ENCODE assay signal across 8 cellular contexts in the genomic region with DNA sequence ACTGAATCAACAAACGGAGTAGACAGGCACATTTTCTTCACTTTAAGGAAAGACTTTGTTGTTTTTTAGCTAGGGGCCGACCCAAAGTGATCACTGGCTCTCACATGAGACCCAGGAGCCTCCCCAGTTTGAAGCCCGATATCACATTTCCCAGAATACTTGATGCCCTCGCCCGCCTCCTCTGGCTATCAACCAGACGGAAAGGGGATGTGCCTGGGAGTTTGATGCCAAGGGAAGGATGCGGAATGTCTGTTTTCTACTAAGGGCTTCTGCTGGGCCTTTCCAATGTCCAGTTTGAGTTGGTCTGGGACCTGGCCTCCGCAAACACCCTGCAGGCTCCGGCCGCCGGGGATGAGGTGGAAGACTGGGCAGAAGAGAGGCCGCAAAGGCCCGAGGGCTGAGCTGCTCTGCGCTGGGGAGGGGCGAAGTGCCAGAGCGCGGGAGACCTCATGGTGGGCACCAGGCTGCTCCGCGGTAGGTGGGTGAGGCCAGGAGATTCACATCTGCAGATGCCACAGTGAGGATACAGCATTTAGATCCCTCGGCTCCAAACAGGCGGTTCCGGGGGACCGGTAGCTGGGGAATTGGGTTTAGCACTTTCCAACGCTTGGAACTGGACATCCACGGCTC. TPM values are rescaled to one million over a fixed set of nuclear protein-coding genes. Genes with fewer than 3 reads are reported as not detected.
A peak's percentile ranks its signal among the peaks of the same experiment; 100 is the strongest.
DNase-seq lines count a peak whose midpoint lies in the region; ATAC-seq and TF ChIP-seq lines count a peak whose summit lies in the region.

No MANE protein-coding gene starts in this region.

- H4K20me1 ChIP-seq in DND-41 (ENCODE audit: insufficient read depth, low read length), result no peaks in the 10 kb centered on the region

- H3K36me3 ChIP-seq in DND-41 (ENCODE audit: insufficient read depth, low read length) (no peaks in the 10 kb centered on the region; the same call in 1 of the 2 replicates), stomach smooth muscle (ENCODE audit: control insufficient read depth in 2 of 2, insufficient read depth in 2 of 2, low read length in 2 of 2) (no peaks in the 10 kb centered on the region)

- DNase-seq in DND-41 (no peak), activated gamma-delta T cell (lab: John Stamatoyannopoulos, UW) (no peak), ureter (ENCODE audit: low spot score) (no peak)

- H3K79me2 ChIP-seq in DND-41 (ENCODE audit: insufficient read depth, low read length), result 0 out of 2 replicates have a peak, but pooled peaks cover 2% of the 10 kb centered on the region

- no peaks in the 10 kb centered on the region for H3K36me3 Mint-ChIP-seq in activated naive CD8-positive, alpha-beta T cell

- H3K27me3 ChIP-seq in DND-41 (ENCODE audit: insufficient read depth, low read length, poor library complexity), result no peaks in the 10 kb centered on the region
- no peaks in the 10 kb centered on the region for H3K27me3 ChIP-seq in stomach smooth muscle (ENCODE audit: control insufficient read depth in 1 of 2, insufficient read depth in 2 of 2, low read length in 2 of 2)

- H3K9me3 ChIP-seq in DND-41 (ENCODE audit: insufficient read depth, low read length, severe bottlenecking), result no peaks in the 10 kb centered on the region
- H3K9me3 ChIP-seq in iPS-18c (ENCODE audit: control insufficient read depth, insufficient read depth, low read length), result no peaks in the 10 kb centered on the region
- no peaks in the 10 kb centered on the region for H3K9me3 ChIP-seq in stomach smooth muscle (ENCODE audit: control insufficient read depth in 2 of 2, low read length in 2 of 2)

- H3K4me1 Mint-ChIP-seq in activated naive CD8-positive, alpha-beta T cell (ENCODE audit: low read depth), result peaks cover 4% of the 10 kb centered on the region

- peak overlapping the region; percentile 99 for H3K4me2 ChIP-seq in DND-41 (ENCODE audit: insufficient read depth, low read length)

- H3K27me3 Mint-ChIP-seq in activated naive CD8-positive, alpha-beta T cell, result no peaks in the 10 kb centered on the region

- H2AFZ ChIP-seq in DND-41 (ENCODE audit: low read depth, low read length), result peak overlapping the region; percentile 94

- H3K9ac ChIP-seq in DND-41 (ENCODE audit: low read depth, low read length) (peak overlapping the region; percentile 69), stomach smooth muscle (ENCODE audit: low read length in 2 of 2) (no peak overlapping the region)

- H3K9me3 Mint-ChIP-seq in activated naive CD8-positive, alpha-beta T cell (ENCODE audit: low read depth), result no peaks in the 10 kb centered on the region

- TF ChIP-seq CTCF in DND-41 (IDR thresholded peaks at IDR 0.05; ENCODE audit: borderline replicate concordance, extremely low read depth, low read length, poor library complexity, severe bottlenecking), result no peak

- ATAC-seq in DND-41 (ENCODE audit: insufficient read depth, low read depth) (peak; percentile 46), HG03095 (IDR thresholded peaks at IDR 0.05; ENCODE audit: unreplicated experiment) (peak; percentile 4), GM19324 (IDR thresholded peaks at IDR 0.05; ENCODE audit: low FRiP score, unreplicated experiment) (no peak)

- H3K4me3 Mint-ChIP-seq in activated naive CD8-positive, alpha-beta T cell, result peak overlapping the region; percentile 92

- H3K4me1 ChIP-seq in DND-41 (ENCODE audit: insufficient read depth, low read length) (peaks cover 18% of the 10 kb centered on the region), stomach smooth muscle (ENCODE audit: control insufficient read depth, insufficient read depth, low read length) (peaks cover 5% of the 10 kb centered on the region)

- H3K27ac Mint-ChIP-seq in activated naive CD8-positive, alpha-beta T cell, result no peak overlapping the region

- peak overlapping the region; percentile 56 to 81; a peak in 3 of 4 replicates for H3K4me3 ChIP-seq in DND-41 (ENCODE audit: low read depth in 1 of 2, low read length in 2 of 2)
- H3K4me3 ChIP-seq in iPS-18c (ENCODE audit: insufficient read depth, low read depth, low read length), result peak overlapping the region; percentile 89
- peak overlapping the region; percentile 85 to 91 for H3K4me3 ChIP-seq in stomach smooth muscle (ENCODE audit: low read length in 2 of 2)

- peak overlapping the region; percentile 63 for H3K27ac ChIP-seq in DND-41 (ENCODE audit: low read length)
- no peak overlapping the region for H3K27ac ChIP-seq in stomach smooth muscle (ENCODE audit: low read length)

RNA-seq across cellular contexts. Expression of gene ZNF774, which starts 0.5 kb away (rescaled TPM):
- 8.9 TPM for total RNA-seq in ureter

RNA-seq across cellular contexts. Expression of gene IQGAP1, which starts 36.4 kb away (rescaled TPM):
- 260 TPM for total RNA-seq in ureter
